In the genomic region with DNA sequence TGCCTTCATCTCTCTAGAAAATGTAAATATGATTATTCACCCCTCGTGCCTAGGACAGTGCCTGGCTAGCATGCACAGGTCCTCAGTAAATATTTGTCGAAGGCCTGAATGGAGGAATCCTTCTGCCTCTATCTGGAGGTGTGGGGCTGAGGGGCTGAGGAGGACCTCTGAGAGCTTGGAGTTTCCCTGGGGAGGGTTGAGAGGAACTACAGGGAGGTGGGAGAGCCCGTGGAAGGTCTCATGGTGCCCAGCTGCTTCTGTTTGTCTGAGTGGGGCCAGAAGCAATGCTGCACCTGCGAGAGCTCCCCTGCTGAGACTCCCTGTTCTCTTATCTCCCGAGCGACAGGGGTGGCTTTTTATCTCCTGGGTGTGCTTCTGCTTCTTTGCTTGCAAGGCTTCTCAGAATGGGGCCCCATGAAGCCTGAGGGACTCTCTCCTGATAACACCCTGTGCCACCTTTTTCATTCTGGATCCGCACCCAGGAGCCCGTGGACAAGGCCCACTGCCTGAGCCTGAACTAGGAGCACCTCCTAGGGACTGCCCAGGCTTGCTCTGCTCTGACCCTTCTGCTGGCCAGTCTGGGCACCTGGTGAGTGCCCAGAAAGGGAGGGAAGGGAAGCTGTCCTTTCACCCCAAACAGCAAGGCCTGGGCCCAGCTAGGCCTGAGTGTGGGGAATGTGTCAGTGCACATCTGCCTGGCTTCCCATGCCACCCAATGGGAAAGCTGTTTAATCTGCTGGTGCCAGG, we compare ENCODE assay signal across 9 cellular contexts. TPM values are rescaled to one million over a fixed set of nuclear protein-coding genes. Genes with fewer than 3 reads are reported as not detected.
DNase-seq lines count a peak whose midpoint lies in the region; ATAC-seq and TF ChIP-seq lines count a peak whose summit lies in the region.
"Had no signal": no experiment of that assay in that cellular context is flagged by ENCODE, and none has a peak within 500 bp of the region (broad histone marks: within the 10 kb centered on the region; RNA-seq: fewer than 3 reads in every experiment).

No MANE protein-coding gene starts in this region.

- no peaks in the 10 kb centered on the region for H3K36me3 ChIP-seq in colonic mucosa

- TF ChIP-seq CTCF in GM20000 (IDR thresholded peaks at IDR 0.05; ENCODE audit: extremely low read depth, missing control alignments) (no peak), colonic mucosa (IDR thresholded peaks at IDR 0.05) (no peak)

- H3K27ac ChIP-seq in colonic mucosa, result no peak overlapping the region

- H3K4me1 ChIP-seq in colonic mucosa, result peaks cover 7% of the 10 kb centered on the region

- intact Hi-C loops in colonic mucosa (cut with DNase I) (no loop called here), posterior vena cava (cut with DNase I) (loop anchor here in 1 of 2 donors (1.0 kb wide), 1 partner anchor 41 kb away; no protein-coding TSS in a partner anchor), sciatic nerve (cut with DNase I) (no loop called here)

- no peaks in the 10 kb centered on the region for H3K27me3 ChIP-seq in colonic mucosa
- H3K27me3 ChIP-seq: body of pancreas had no signal

- no peaks in the 10 kb centered on the region for H3K9me3 ChIP-seq in colonic mucosa
- H3K9me3 ChIP-seq: body of pancreas had no signal

- no peak overlapping the region for H3K4me3 ChIP-seq in colonic mucosa
- H3K4me3 ChIP-seq: body of pancreas had no signal

- ATAC-seq in sciatic nerve, result no peak
- no peak for ATAC-seq in GM21723 (IDR thresholded peaks at IDR 0.05; ENCODE audit: unreplicated experiment)
- ATAC-seq: body of pancreas had no signal

- H3K9ac ChIP-seq in colonic mucosa (ENCODE audit: low read depth in 2 of 2, low read length in 2 of 2), result peak overlapping the region; percentile 19 to 29

- peak; percentile 23 for DNase-seq in GM20000 (ENCODE audit: low spot score)
- DNase-seq in NCI-H146 (lab: John Stamatoyannopoulos, UW), result peak; percentile 98
- DNase-seq in colonic mucosa, result no peak
- DNase-seq in posterior vena cava (ENCODE audit: low spot score), result peak; percentile 62
- no peak for DNase-seq in sciatic nerve (ENCODE audit: low spot score)
- DNase-seq in activated naive CD4-positive, alpha-beta T cell treated with Interleukin-2 at 50 U/mL for 16 hours, result no peak
- DNase-seq: body of pancreas had no signal

RNA-seq across cellular contexts. Expression of a gene that starts 2.4 kb away (rescaled TPM):
- total RNA-seq in colonic mucosa (10 to 100 TPM; 17.0 to 19.1 TPM), posterior vena cava (10 to 100 TPM; 76.5 to 80.0 TPM), sciatic nerve (71.7 TPM)

RNA-seq across cellular contexts. Expression of a gene that starts 9.0 kb away (rescaled TPM):
- not detected for total RNA-seq in colonic mucosa
- total RNA-seq in posterior vena cava, result 1 to 10 TPM in 1 of 2 donors, not detected in 1; 1.5 TPM
- 2.1 TPM for total RNA-seq in sciatic nerve
- total RNA-seq: urinary bladder had no signal

RNA-seq across cellular contexts. Expression of a gene that starts 21.1 kb away (rescaled TPM):
- 1,000 to 10,000 TPM in 1 of 2 donors, 100 to 1,000 TPM in 1; 409 to 1,163 TPM for total RNA-seq in colonic mucosa
- 100 to 1,000 TPM; 414 to 463 TPM for total RNA-seq in posterior vena cava
- total RNA-seq in sciatic nerve, result 470 TPM

RNA-seq across cellular contexts. Expression of a gene that starts 31.6 kb away (rescaled TPM):
- total RNA-seq in colonic mucosa (10 to 100 TPM; 42.7 to 52.2 TPM), posterior vena cava (10 to 100 TPM; 23.1 to 28.9 TPM), sciatic nerve (26.8 TPM)

RNA-seq across cellular contexts. Expression of a gene that starts 39.6 kb away (rescaled TPM):
- 10 to 100 TPM; 11.9 to 18.8 TPM for total RNA-seq in colonic mucosa
- total RNA-seq in posterior vena cava, result 1 to 10 TPM; 4.5 to 6.7 TPM
- total RNA-seq in sciatic nerve, result 9.1 TPM

Comparison
In these comparisons a context has a peak if more than half of its experiments do, and no peak if none do; other contexts are left out.
1. DNase-seq: peak in GM20000 (single experiment), NCI-H146 (single experiment) and posterior vena cava (single experiment); none in colonic mucosa (single experiment), sciatic nerve (single experiment) and activated naive CD4-positive, alpha-beta T cell treated with Interleukin-2 at 50 U/mL for 16 hours (single experiment).